Comparison of ENCODE assay signal across 19 cellular contexts in the genomic region with DNA sequence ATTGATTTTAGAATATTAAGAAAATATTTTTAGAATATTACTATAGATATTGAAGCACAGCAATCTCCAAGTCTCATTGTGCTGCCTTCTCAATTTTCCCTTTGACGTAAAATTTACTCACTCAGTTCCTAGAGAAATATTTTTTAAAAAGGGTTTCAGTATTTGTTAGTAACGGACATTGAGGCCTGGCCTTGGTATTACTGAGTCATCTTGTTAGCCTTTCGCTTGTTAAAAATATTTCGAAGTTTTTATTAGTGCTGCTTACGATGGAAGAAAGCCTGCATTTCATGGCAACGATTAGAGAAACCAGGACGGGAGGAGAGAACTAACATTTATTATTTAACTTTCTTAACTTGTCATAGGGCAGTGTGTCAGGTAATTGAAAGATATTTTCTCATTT.
DNase-seq lines count a peak whose midpoint lies in the region; ATAC-seq and TF ChIP-seq lines count a peak whose summit lies in the region.
"Had no signal": no experiment of that assay in that cellular context is flagged by ENCODE, and none has a peak within 500 bp of the region (broad histone marks: within the 10 kb centered on the region; RNA-seq: fewer than 3 reads in every experiment).

No MANE protein-coding gene starts in this region.

- H3K79me2 ChIP-seq in SK-N-SH (ENCODE audit: insufficient read depth): no peaks in the 10 kb centered on the region

- H2AFZ ChIP-seq in SK-N-SH (ENCODE audit: low read depth): 0 out of 2 replicates have a peak overlapping the region, but pooled peaks have one; percentile 35

- H3K27ac Mint-ChIP-seq in endothelial cell (ENCODE audit: unreplicated experiment): peak overlapping the region; percentile 86
- H3K27ac Mint-ChIP-seq: activated naive CD4-positive, alpha-beta T cell treated with anti-CD3 and anti-CD28 coated beads, Interleukin-2, amount 10 ng/mL, durations not matched to agents 7 days and 5 days; dendritic cell treated with granulocyte-macrophage colony-stimulating factor and Interleukin-4, amounts not matched to agents 40 ng/mL and 50 ng/mL, for 4 days had no signal

- H3K27me3 ChIP-seq in SK-N-SH (ENCODE audit: insufficient read depth) (no peaks in the 10 kb centered on the region), ovary (no peaks in the 10 kb centered on the region), aorta (ENCODE audit: control insufficient read depth in 1 of 2, insufficient read depth in 2 of 2, low read length in 1 of 2) (no peaks in the 10 kb centered on the region)
- H3K27me3 ChIP-seq: breast epithelium, suprapubic skin had no signal

- peaks cover 42% of the 10 kb centered on the region for H3K4me1 Mint-ChIP-seq in endothelial cell (ENCODE audit: unreplicated experiment)

- H3F3A ChIP-seq in SK-N-SH (replicated peaks; ENCODE audit: insufficient read depth): no peaks in the 10 kb centered on the region

- no peaks in the 10 kb centered on the region for H3K9me2 ChIP-seq in SK-N-SH

- no peak for TF ChIP-seq POLR2A in ovary (IDR thresholded peaks at IDR 0.05)

- H3K36me3 ChIP-seq in SK-N-SH (replicated peaks in 1 of 2; ENCODE audit: control insufficient read depth in 1 of 2, insufficient read depth in 2 of 2, low read length in 1 of 2) (no peaks in the 10 kb centered on the region), ovary (no peaks in the 10 kb centered on the region), aorta (ENCODE audit: control insufficient read depth in 1 of 2, insufficient read depth in 2 of 2, low read length in 1 of 2) (no peaks in the 10 kb centered on the region)
- H3K36me3 ChIP-seq: breast epithelium, suprapubic skin had no signal

- POLR2A ChIA-PET in SK-N-SH (lab: Yijun Ruan, JAX): no interaction called here

- DNase-seq in SK-N-SH (no peak), endothelial cell (ENCODE audit: low spot score) (no peak), ovary (peak in 1 of 5 donors; percentile 27), aorta (no peak), dedifferentiated amniotic fluid mesenchymal stem cell (ENCODE audit: extremely low spot score) (no peak)
- DNase-seq in effector CD4-positive, alpha-beta T cell: no peak
- DNase-seq: activated naive CD4-positive, alpha-beta T cell treated with anti-CD3 and anti-CD28 coated beads, Interleukin-2, amount 10 ng/mL, durations not matched to agents 7 days and 5 days; activated T-cell treated with anti-CD3 and anti-CD28 coated beads for 4 hours; DMS53; NCI-H2029; RPMI8226 had no signal

- H3K4me3 Mint-ChIP-seq in endothelial cell (ENCODE audit: unreplicated experiment): no peak overlapping the region
- H3K4me3 Mint-ChIP-seq: activated naive CD4-positive, alpha-beta T cell treated with anti-CD3 and anti-CD28 coated beads, Interleukin-2, amount 10 ng/mL, durations not matched to agents 7 days and 5 days; CD14-positive monocyte; dendritic cell treated with granulocyte-macrophage colony-stimulating factor and Interleukin-4, amounts not matched to agents 40 ng/mL and 50 ng/mL, for 4 days had no signal

- H3K9ac ChIP-seq in SK-N-SH: no peak overlapping the region

- no peak for TF ChIP-seq CTCF in SK-N-SH (IDR thresholded peaks at IDR 0.05)
- TF ChIP-seq CTCF in endothelial cell (IDR thresholded peaks at IDR 0.05; ENCODE audit: unreplicated experiment): no peak
- TF ChIP-seq CTCF in ovary (IDR thresholded peaks at IDR 0.05): no peak

- intact Hi-C loops in ovary (cut with DNase I) (no loop called here), aorta (cut with DNase I) (no loop called here)

- TF ChIP-seq RAD21 in SK-N-SH (IDR thresholded peaks at IDR 0.05; ENCODE audit: low read length): no peak

- H3K27ac ChIP-seq in SK-N-SH (ENCODE audit: low read depth in 2 of 2, low read length in 1 of 2) (no peak overlapping the region), ovary (peak overlapping the region; percentile 59 to 71), aorta (ENCODE audit: low read depth in 1 of 2, low read length in 2 of 2) (peak overlapping the region; percentile 85 to 88)
- H3K27ac ChIP-seq: 22Rv1, suprapubic skin had no signal

- no peak overlapping the region for H3K4me3 ChIP-seq in SK-N-SH (ENCODE audit: low read depth in 2 of 2, low read length in 1 of 2)
- no peak overlapping the region for H3K4me3 ChIP-seq in ovary
- H3K4me3 ChIP-seq in aorta (ENCODE audit: low read length in 2 of 2): no peak overlapping the region
- H3K4me3 ChIP-seq: breast epithelium, K562, suprapubic skin had no signal

- H3K27me3 Mint-ChIP-seq in endothelial cell (ENCODE audit: unreplicated experiment): peaks cover 5% of the 10 kb centered on the region

- ATAC-seq in SK-N-SH treated with all-trans-retinoic acid at 6 μM for 48 hours (no peak), aorta (ENCODE audit: low FRiP score) (peak; percentile 69), HG02981 (IDR thresholded peaks at IDR 0.05; ENCODE audit: unreplicated experiment) (no peak)

- H3K9me3 Mint-ChIP-seq in endothelial cell (ENCODE audit: unreplicated experiment): no peaks in the 10 kb centered on the region
- H3K9me3 Mint-ChIP-seq: activated naive CD4-positive, alpha-beta T cell treated with anti-CD3 and anti-CD28 coated beads, Interleukin-2, amount 10 ng/mL, durations not matched to agents 7 days and 5 days; dendritic cell treated with granulocyte-macrophage colony-stimulating factor and Interleukin-4, amounts not matched to agents 40 ng/mL and 50 ng/mL, for 4 days had no signal

- H3K9me3 ChIP-seq in SK-N-SH: no peaks in the 10 kb centered on the region
- H3K9me3 ChIP-seq in ovary: no peaks in the 10 kb centered on the region
- no peaks in the 10 kb centered on the region for H3K9me3 ChIP-seq in aorta (ENCODE audit: control insufficient read depth, low read length)
- H3K9me3 ChIP-seq: breast epithelium, suprapubic skin had no signal

- TF ChIP-seq EP300 in SK-N-SH (IDR thresholded peaks at IDR 0.05; ENCODE audit: borderline replicate concordance in 1 of 2, low read depth in 1 of 2, low read length in 1 of 2) (no peak), ovary (IDR thresholded peaks at IDR 0.05) (no peak)

- H3K36me3 Mint-ChIP-seq in endothelial cell (ENCODE audit: low read depth, unreplicated experiment): no peaks in the 10 kb centered on the region
- H3K36me3 Mint-ChIP-seq: activated naive CD4-positive, alpha-beta T cell treated with anti-CD3 and anti-CD28 coated beads, Interleukin-2, amount 10 ng/mL, durations not matched to agents 7 days and 5 days; CD14-positive monocyte had no signal

- 92% methylated on average over 7 of the region's 7 CpGs for whole genome bisulfite sequencing in SK-N-SH (ENCODE audit: low lambda C conversion rate)
- WGBS in ovary, 3 donors: 10 to 16% (median 14%) methylated on average over 7 of the region's 7 CpGs
- 7 to 8% methylated on average over 7 of the region's 7 CpGs for WGBS in aorta, 2 donors

- H3K4me1 ChIP-seq in SK-N-SH (ENCODE audit: control insufficient read depth in 1 of 2, insufficient read depth in 2 of 2, low read depth in 1 of 2, low read length in 1 of 2) (peaks cover 0 to 2% of the 10 kb centered on the region in 2 experiments; a peak in 1 of 4 replicates), ovary (ENCODE audit: insufficient read depth) (peaks cover 9% of the 10 kb centered on the region), aorta (ENCODE audit: control insufficient read depth in 1 of 2, insufficient read depth in 2 of 2, low read length in 2 of 2) (no peaks in the 10 kb centered on the region)
- H3K4me1 ChIP-seq: breast epithelium, suprapubic skin had no signal

- no peaks in the 10 kb centered on the region for H4K20me1 ChIP-seq in SK-N-SH (ENCODE audit: insufficient read depth)

- CTCF ChIA-PET in SK-N-SH (lab: Yijun Ruan, JAX): no interaction called here

- H3K4me2 ChIP-seq in SK-N-SH: no peak overlapping the region

TF ChIP-seq in SK-N-SH, 30 proteins besides CTCF, POLR2A, EP300 and RAD21 (continues in another document):
- TF ChIP-seq, protein P1, sequence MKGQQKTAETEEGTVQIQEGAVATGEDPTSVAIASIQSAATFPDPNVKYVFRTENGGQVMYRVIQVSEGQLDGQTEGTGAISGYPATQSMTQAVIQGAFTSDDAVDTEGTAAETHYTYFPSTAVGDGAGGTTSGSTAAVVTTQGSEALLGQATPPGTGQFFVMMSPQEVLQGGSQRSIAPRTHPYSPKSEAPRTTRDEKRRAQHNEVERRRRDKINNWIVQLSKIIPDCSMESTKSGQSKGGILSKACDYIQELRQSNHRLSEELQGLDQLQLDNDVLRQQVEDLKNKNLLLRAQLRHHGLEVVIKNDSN (IDR thresholded peaks at IDR 0.05; ENCODE audit: borderline replicate concordance, low read depth): no peak

TF ChIP-seq in SK-N-SH treated with all-trans-retinoic acid at 6 μM for 48 hours, 23 proteins besides CTCF, POLR2A, EP300 and RAD21 (continues in another document):
- TF ChIP-seq PPARA (CRISPR knock-in tag; IDR thresholded peaks at IDR 0.05; ENCODE audit: borderline replicate concordance) (no peak), ESRRG (CRISPR knock-in tag; IDR thresholded peaks at IDR 0.05) (no peak), BACH2 (CRISPR knock-in tag; IDR thresholded peaks at IDR 0.05; ENCODE audit: borderline replicate concordance) (no peak), ZC3H10 (CRISPR knock-in tag; IDR thresholded peaks at IDR 0.05) (no peak), GLIS3 (CRISPR knock-in tag; IDR thresholded peaks at IDR 0.05) (no peak), ZNF8 (CRISPR knock-in tag; IDR thresholded peaks at IDR 0.05) (no peak), CSDC2 (CRISPR knock-in tag; IDR thresholded peaks at IDR 0.05) (no peak), SNAI2 (CRISPR knock-in tag; IDR thresholded peaks at IDR 0.05) (no peak)
- TF ChIP-seq, protein P2, sequence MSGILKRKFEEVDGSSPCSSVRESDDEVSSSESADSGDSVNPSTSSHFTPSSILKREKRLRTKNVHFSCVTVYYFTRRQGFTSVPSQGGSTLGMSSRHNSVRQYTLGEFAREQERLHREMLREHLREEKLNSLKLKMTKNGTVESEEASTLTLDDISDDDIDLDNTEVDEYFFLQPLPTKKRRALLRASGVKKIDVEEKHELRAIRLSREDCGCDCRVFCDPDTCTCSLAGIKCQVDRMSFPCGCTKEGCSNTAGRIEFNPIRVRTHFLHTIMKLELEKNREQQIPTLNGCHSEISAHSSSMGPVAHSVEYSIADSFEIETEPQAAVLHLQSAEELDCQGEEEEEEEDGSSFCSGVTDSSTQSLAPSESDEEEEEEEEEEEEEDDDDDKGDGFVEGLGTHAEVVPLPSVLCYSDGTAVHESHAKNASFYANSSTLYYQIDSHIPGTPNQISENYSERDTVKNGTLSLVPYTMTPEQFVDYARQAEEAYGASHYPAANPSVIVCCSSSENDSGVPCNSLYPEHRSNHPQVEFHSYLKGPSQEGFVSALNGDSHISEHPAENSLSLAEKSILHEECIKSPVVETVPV (CRISPR knock-in tag; IDR thresholded peaks at IDR 0.05): no peak

Comparison
In these comparisons a context has a peak if more than half of its experiments do, and no peak if none do; other contexts are left out.
1. H3K27ac ChIP-seq: peak in ovary (2 of 2) and aorta (2 of 2); none in SK-N-SH (0 of 2).